5 cellular contexts compared by ENCODE assay signal in the genomic region with DNA sequence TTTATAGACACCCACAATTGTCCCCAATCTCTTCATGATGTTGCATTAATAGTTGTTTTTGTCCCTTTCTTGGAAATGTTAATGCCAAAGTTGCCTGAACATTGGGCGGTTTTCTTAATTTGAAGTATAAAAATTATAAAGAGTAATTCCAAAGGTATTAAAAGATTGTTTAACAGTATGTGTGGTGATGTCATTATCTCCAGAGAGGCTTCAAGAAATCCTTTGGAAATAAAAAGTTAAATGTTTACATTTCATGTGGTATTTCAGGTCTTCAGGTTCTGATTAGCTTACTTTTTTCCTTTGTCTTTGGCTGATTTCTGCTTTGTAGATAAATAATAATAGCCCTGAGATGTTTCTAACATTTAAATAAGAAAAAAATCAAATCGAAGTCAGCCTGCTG. TPM values are rescaled to one million over a fixed set of nuclear protein-coding genes. Genes with fewer than 3 reads are reported as not detected.
"Had no signal": no experiment of that assay in that cellular context is flagged by ENCODE, and none has a peak within 500 bp of the region (broad histone marks: within the 10 kb centered on the region; RNA-seq: fewer than 3 reads in every experiment).

No MANE protein-coding gene starts in this region.

- DNase-seq: GOT3 had no signal

- H3K4me3 ChIP-seq: GM23248 had no signal

- H3K27ac ChIP-seq: GM23248, HL-60 had no signal

- H3K4me3 Mint-ChIP-seq: H9 had no signal

- H3K27ac Mint-ChIP-seq: H9 had no signal

RNA-seq across cellular contexts. Expression of a gene that starts 29.3 kb away (rescaled TPM):
- total RNA-seq: H9, HT1080 had no signal
